19 cellular contexts compared by ENCODE assay signal in the genomic region with DNA sequence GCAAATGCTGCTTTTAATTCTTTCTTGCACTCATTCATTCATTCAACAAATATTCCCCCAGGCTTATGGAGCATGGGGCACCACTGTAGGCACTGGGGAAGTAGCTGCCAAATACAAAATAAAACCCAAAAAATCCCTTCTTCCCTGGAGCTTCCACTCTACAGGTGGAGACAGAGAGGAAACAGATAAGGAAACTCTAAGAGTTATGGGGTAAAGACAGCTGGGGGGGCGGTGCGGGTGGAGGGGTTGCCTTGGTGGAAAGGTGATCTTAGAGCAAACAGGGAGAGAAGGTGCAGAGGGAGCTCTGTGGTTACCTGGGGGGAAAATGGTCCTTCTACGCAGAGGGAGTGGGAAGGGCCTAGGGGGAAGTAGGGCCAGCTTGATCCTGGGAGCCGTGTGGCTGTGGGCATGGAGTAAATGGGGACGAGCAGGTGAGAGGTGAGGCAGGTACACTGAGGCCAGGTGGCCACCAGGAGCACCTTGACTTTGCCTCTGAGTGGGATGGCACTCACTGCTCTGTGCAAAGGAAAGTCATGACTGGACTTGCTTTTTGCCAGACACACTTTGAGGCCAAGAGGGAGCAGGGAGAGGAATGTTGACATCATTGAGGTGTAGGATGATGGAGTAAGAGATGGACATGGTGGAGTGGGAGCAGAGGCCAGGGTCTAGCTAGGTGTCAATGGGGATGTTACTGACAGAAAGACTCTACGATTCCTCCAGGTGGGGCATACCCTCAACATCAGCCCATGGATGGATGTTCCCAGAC.
DNase-seq lines count a peak whose midpoint lies in the region; ATAC-seq and TF ChIP-seq lines count a peak whose summit lies in the region.
"Had no signal": no experiment of that assay in that cellular context is flagged by ENCODE, and none has a peak within 500 bp of the region (broad histone marks: within the 10 kb centered on the region; RNA-seq: fewer than 3 reads in every experiment).

No MANE protein-coding gene starts in this region.

- no peak overlapping the region for H3K27ac Mint-ChIP-seq in activated CD8-positive, alpha-beta T cell treated with anti-CD3 and anti-CD28 coated beads for 36 hours

- H3K27me3 ChIP-seq in left ventricle myocardium inferior (ENCODE audit: low read depth), result no peaks in the 10 kb centered on the region
- H3K27me3 ChIP-seq in right lobe of liver, result no peaks in the 10 kb centered on the region
- H3K27me3 ChIP-seq: MG63, testis had no signal

- H3K4me3 ChIP-seq in left ventricle myocardium inferior (no peak overlapping the region), right lobe of liver (no peak overlapping the region), urinary bladder (ENCODE audit: low read depth, low read length) (no peak overlapping the region)
- H3K4me3 ChIP-seq: MG63, skin epidermis, testis had no signal

- CTCF ChIA-PET in RWPE1 (lab: Yijun Ruan, JAX), result interaction anchor here (0.6 kb wide), 3 partner anchors 179 to 345 kb away, joined by 3 to 6 read pairs (median 3); no protein-coding TSS in a partner anchor
- CTCF ChIA-PET in activated CD8-positive, alpha-beta T cell treated with anti-CD3 and anti-CD28 coated beads for 36 hours (lab: Charles Lee), result no interaction called here

- DNase-seq in left ventricle myocardium inferior (no peak), cardiac septum (ENCODE audit: low spot score) (no peak), RWPE1 (ENCODE audit: low spot score) (no peak), right lobe of liver (no peak)
- DNase-seq in activated CD8-positive, alpha-beta T cell treated with anti-CD3 and anti-CD28 coated beads for 36 hours, result no peak
- DNase-seq: activated CD4-positive, alpha-beta T cell treated with anti-CD3 and anti-CD28 coated beads for 48 hours; activated T-cell treated with anti-CD3 and anti-CD28 coated beads, Interleukin-2, amount 50 U/mL, for 48 hours; amniotic stem cell; dermis blood vessel endothelial cell; DMS 273 treated with DMSO at 0.1 percent for 48 hours; hippocampal formation; left ventricle myocardium superior; MG63; NCI-H524 treated with DMSO at 0.1 percent for 48 hours; testis had no signal

- POLR2A ChIA-PET in RWPE1 (lab: Yijun Ruan, JAX; ENCODE audit: low non-redundant PET), result no interaction called here
- POLR2A ChIA-PET in activated CD8-positive, alpha-beta T cell treated with anti-CD3 and anti-CD28 coated beads for 36 hours (lab: Charles Lee), result no interaction called here

- no peak for ATAC-seq in right lobe of liver
- ATAC-seq in HG02798 (IDR thresholded peaks at IDR 0.05; ENCODE audit: poor library complexity, unreplicated experiment), result no peak
- no peak for ATAC-seq in HG03469 (IDR thresholded peaks at IDR 0.05; ENCODE audit: unreplicated experiment)
- no peak for ATAC-seq in activated CD8-positive, alpha-beta T cell treated with anti-CD3 and anti-CD28 coated beads for 36 hours

- WGBS in right lobe of liver (ENCODE audit: insufficient coverage, low coverage, low lambda C conversion rate, missing lambda C conversion rate), result 74% methylated on average over 6 of the region's 6 CpGs
- WGBS in urinary bladder, result 83% methylated on average over 6 of the region's 6 CpGs

- H3K27me3 Mint-ChIP-seq in activated CD8-positive, alpha-beta T cell treated with anti-CD3 and anti-CD28 coated beads for 36 hours, result no peaks in the 10 kb centered on the region

- TF ChIP-seq POLR2A in right lobe of liver (IDR thresholded peaks at IDR 0.05), result no peak

- H3K9me3 Mint-ChIP-seq in activated CD8-positive, alpha-beta T cell treated with anti-CD3 and anti-CD28 coated beads for 36 hours, result peaks cover under 1% of the 10 kb centered on the region

- intact Hi-C loops in left ventricle myocardium inferior (cut with micrococcal nuclease) (no loop called here), cardiac septum (cut with DNase I) (no loop called here), right lobe of liver (cut with DNase I) (no loop called here)
- intact Hi-C loops in activated CD8-positive, alpha-beta T cell treated with anti-CD3 and anti-CD28 coated beads for 36 hours (cut with micrococcal nuclease), result no loop called here

- H3K27ac ChIP-seq in left ventricle myocardium inferior (replicated peaks) (peak overlapping the region; percentile 57), RWPE1 (peak overlapping the region; percentile 12; the same call in 1 of the 2 replicates), right lobe of liver (peak overlapping the region; percentile 74 to 88 (median 85)), urinary bladder (ENCODE audit: low read depth) (peak overlapping the region; percentile 39)
- H3K27ac ChIP-seq: testis had no signal

- no peak for TF ChIP-seq CTCF in left ventricle myocardium inferior (IDR thresholded peaks at IDR 0.05; ENCODE audit: borderline replicate concordance)
- TF ChIP-seq CTCF in RWPE1 (conservative IDR thresholded peaks at IDR 0.05; ENCODE audit: low read depth), result no peak
- TF ChIP-seq CTCF in right lobe of liver (IDR thresholded peaks at IDR 0.05), result no peak
- TF ChIP-seq CTCF in activated CD8-positive, alpha-beta T cell treated with anti-CD3 and anti-CD28 coated beads for 36 hours (IDR thresholded peaks at IDR 0.05), result no peak

- H3K9me3 ChIP-seq in left ventricle myocardium inferior (replicated peaks) (peaks cover 3% of the 10 kb centered on the region), right lobe of liver (no peaks in the 10 kb centered on the region)
- H3K9me3 ChIP-seq: testis had no signal

- H3K4me1 ChIP-seq in left ventricle myocardium inferior, result peaks cover 49% of the 10 kb centered on the region
- H3K4me1 ChIP-seq in right lobe of liver, result peaks cover 0 to 35% (median 16%) of the 10 kb centered on the region in 4 donors
- H3K4me1 ChIP-seq in urinary bladder (ENCODE audit: insufficient read depth), result no peaks in the 10 kb centered on the region

- H3K36me3 ChIP-seq in left ventricle myocardium inferior (no peaks in the 10 kb centered on the region), right lobe of liver (no peaks in the 10 kb centered on the region), urinary bladder (ENCODE audit: insufficient read depth) (no peaks in the 10 kb centered on the region)
- H3K36me3 ChIP-seq: MG63 had no signal

- H3K4me3 Mint-ChIP-seq in activated CD8-positive, alpha-beta T cell treated with anti-CD3 and anti-CD28 coated beads for 36 hours, result no peak overlapping the region

- H3K4me1 Mint-ChIP-seq in activated CD8-positive, alpha-beta T cell treated with anti-CD3 and anti-CD28 coated beads for 36 hours (ENCODE audit: low read depth), result peaks cover 19% of the 10 kb centered on the region

- H3K36me3 Mint-ChIP-seq in activated CD8-positive, alpha-beta T cell treated with anti-CD3 and anti-CD28 coated beads for 36 hours (ENCODE audit: low read depth), result no peaks in the 10 kb centered on the region

Comparison
In these comparisons a context has a peak if more than half of its experiments do, and no peak if none do; other contexts are left out.
1. H3K27ac ChIP-seq: peak in every context shown above with its lines; median percentile 85 in right lobe of liver; 57 in left ventricle myocardium inferior; 39 in urinary bladder; 12 in RWPE1.